In genomic region chr18:11077548-11078187, GRCh38 we compare ENCODE assay signal across 15 cellular contexts.
A peak's percentile ranks its signal among the peaks of the same experiment; 100 is the strongest.
DNase-seq lines count a peak whose midpoint lies in the region; ATAC-seq and TF ChIP-seq lines count a peak whose summit lies in the region.
"Had no signal": no experiment of that assay in that cellular context is flagged by ENCODE, and none has a peak within 500 bp of the region (broad histone marks: within the 10 kb centered on the region; RNA-seq: fewer than 3 reads in every experiment).

No MANE protein-coding gene starts in this region.

- no peaks in the 10 kb centered on the region for H3K9me3 ChIP-seq in IMR-90 (ENCODE audit: control insufficient read depth, insufficient read depth, low read length)
- H3K9me3 ChIP-seq in neuronal stem cell (replicated peaks in 1 of 2; ENCODE audit: control insufficient read depth in 2 of 2, insufficient read depth in 1 of 2, low read depth in 1 of 2, low read length in 2 of 2), result peaks cover 0 to 1% of the 10 kb centered on the region in 2 donors
- H3K9me3 ChIP-seq: BLaER1 had no signal

- H4K20me1 ChIP-seq in IMR-90 (ENCODE audit: insufficient read depth, low read length), result no peaks in the 10 kb centered on the region; the same call in 1 of the 2 replicates
- H4K20me1 ChIP-seq: BLaER1 had no signal

- H3K4me2 ChIP-seq in IMR-90 (ENCODE audit: low read depth, low read length) (no peak overlapping the region), neuronal stem cell (ENCODE audit: insufficient read depth, low read length, poor library complexity, severe bottlenecking) (no peak overlapping the region)
- H3K4me2 ChIP-seq: BLaER1 had no signal

- H3K27me3 ChIP-seq in IMR-90 (ENCODE audit: control insufficient read depth, insufficient read depth, low read length) (no peaks in the 10 kb centered on the region), neuronal stem cell (ENCODE audit: control insufficient read depth in 3 of 3, insufficient read depth in 3 of 3, low read depth in 1 of 3, low read length in 3 of 3) (peaks cover 0 to 2% (median 0%) of the 10 kb centered on the region in 3 experiments)
- H3K27me3 ChIP-seq: BLaER1 had no signal

- POLR2A ChIA-PET in IMR-90 (lab: Charles Lee; ENCODE audit: unreplicated experiment), result no interaction called here

- H3K4me3 ChIP-seq in GM12865 (ENCODE audit: low read depth, low read length) (no peak overlapping the region), IMR-90 (ENCODE audit: insufficient read depth, low read depth, low read length) (no peak overlapping the region), neuronal stem cell (ENCODE audit: low read length in 2 of 2) (peak overlapping the region in 1 of 2 donors; percentile 67)
- H3K4me3 ChIP-seq: BLaER1, GM23248 had no signal

- peak overlapping the region; percentile 78 for H3K27ac Mint-ChIP-seq in chondrocyte (ENCODE audit: unreplicated experiment)
- H3K27ac Mint-ChIP-seq in stimulated activated naive CD8-positive, alpha-beta T cell treated with anti-CD3 and anti-CD28 coated beads, Interleukin-15, amount 100 ng/mL, for 72 hours, result no peak overlapping the region
- H3K27ac Mint-ChIP-seq: CD4-positive, CD25-positive, alpha-beta regulatory T cell had no signal

- DNase-seq in GM12865 (ENCODE audit: low read depth) (peak; percentile 34), IMR-90 (no peak), chondrocyte (ENCODE audit: low spot score) (no peak), neuronal stem cell (ENCODE audit: low spot score) (no peak), DMS 273 treated with DMSO at 0.1 percent for 48 hours (lab: John Stamatoyannopoulos, UW) (no peak), middle frontal gyrus (ENCODE audit: extremely low spot score, low spot score) (no peak)
- DNase-seq in stimulated activated naive CD8-positive, alpha-beta T cell treated with anti-CD3 and anti-CD28 coated beads, Interleukin-15, amount 100 ng/mL, for 72 hours, result no peak
- DNase-seq: AML-193; Calu3; CD4-positive, CD25-positive, alpha-beta regulatory T cell; DMS79; GM23248 had no signal

- 94% methylated on average over 2 of the region's 5 CpGs; no CpG with 5 or more reads in 1 of the 2 experiments for WGBS in IMR-90 (ENCODE audit: extremely low coverage in 2 of 2, insufficient read length in 1 of 2), 2 experiments
- no CpG with 5 or more reads among the region's 5 CpGs for WGBS in neuronal stem cell (ENCODE audit: extremely low coverage in 2 of 2, insufficient read length in 2 of 2, insufficient replicate concordance in 1 of 2), 2 donors

- TF ChIP-seq POLR2A in IMR-90 (IDR thresholded peaks at IDR 0.05; ENCODE audit: low read depth, low read length), result no peak

- H3K23ac ChIP-seq in IMR-90 (ENCODE audit: low read depth, low read length) (no peak overlapping the region), neuronal stem cell (ENCODE audit: low read depth, low read length, poor library complexity) (no peak overlapping the region)

- H3K36me3 ChIP-seq in IMR-90 (ENCODE audit: control insufficient read depth, insufficient read depth, low read length), result no peaks in the 10 kb centered on the region
- H3K36me3 ChIP-seq in neuronal stem cell (replicated peaks in 1 of 2; ENCODE audit: control insufficient read depth in 2 of 2, insufficient read depth in 2 of 2, low read length in 2 of 2), result peaks cover 0 to 1% of the 10 kb centered on the region in 2 donors
- H3K36me3 ChIP-seq: BLaER1 had no signal

- peaks cover 55% of the 10 kb centered on the region for H3K4me1 Mint-ChIP-seq in chondrocyte (ENCODE audit: low read depth)
- no peaks in the 10 kb centered on the region for H3K4me1 Mint-ChIP-seq in stimulated activated naive CD8-positive, alpha-beta T cell treated with anti-CD3 and anti-CD28 coated beads, Interleukin-15, amount 100 ng/mL, for 72 hours

- H3K4ac ChIP-seq in IMR-90 (ENCODE audit: low read depth, low read length) (no peak overlapping the region), neuronal stem cell (ENCODE audit: low read length) (no peak overlapping the region)

- no peak overlapping the region for H3K18ac ChIP-seq in IMR-90 (ENCODE audit: low read depth, low read length)
- H3K18ac ChIP-seq in neuronal stem cell (ENCODE audit: low read length), result no peak overlapping the region

- H2AFZ ChIP-seq in IMR-90 (replicated peaks; ENCODE audit: low read length, poor library complexity), result no peak overlapping the region
- no peak overlapping the region for H2AFZ ChIP-seq in neuronal stem cell (ENCODE audit: low read length)
- H2AFZ ChIP-seq: GM23248 had no signal

- no peak overlapping the region for H3K27ac ChIP-seq in IMR-90 (ENCODE audit: insufficient read depth, low read length)
- H3K27ac ChIP-seq in neuronal stem cell (replicated peaks; ENCODE audit: low read length), result no peak overlapping the region
- H3K27ac ChIP-seq: 22Rv1, BLaER1, GM23248 had no signal

- no TSS peak for BruUV-seq in IMR-90 (replicated peaks; lab: Mats Ljungman, UMichigan)

- H3K14ac ChIP-seq in IMR-90 (replicated peaks; ENCODE audit: low read depth, low read length) (no peak overlapping the region), neuronal stem cell (ENCODE audit: low read length) (peak overlapping the region; percentile 89)

- in situ Hi-C loops in IMR-90 (cut with MboI; ENCODE audit: low sequenced_read_pairs), result no loop called here

- no peak for TF ChIP-seq CTCF in GM12865 (IDR thresholded peaks at IDR 0.05; ENCODE audit: insufficient read depth, low read depth, low read length, missing control alignments)
- no peak for TF ChIP-seq CTCF in IMR-90 (conservative IDR thresholded peaks at IDR 0.05; ENCODE audit: low read depth, low read length)
- TF ChIP-seq CTCF in chondrocyte (IDR thresholded peaks at IDR 0.05), result no peak

- H3K36me3 Mint-ChIP-seq in chondrocyte (ENCODE audit: low read depth), result no peaks in the 10 kb centered on the region
- H3K36me3 Mint-ChIP-seq: CD4-positive, CD25-positive, alpha-beta regulatory T cell had no signal

- no peak overlapping the region for H2BK12ac ChIP-seq in neuronal stem cell (ENCODE audit: low read length)

- H3K9me3 Mint-ChIP-seq in chondrocyte (ENCODE audit: low read depth), result no peaks in the 10 kb centered on the region
- no peaks in the 10 kb centered on the region for H3K9me3 Mint-ChIP-seq in stimulated activated naive CD8-positive, alpha-beta T cell treated with anti-CD3 and anti-CD28 coated beads, Interleukin-15, amount 100 ng/mL, for 72 hours

- H4K8ac ChIP-seq in IMR-90 (ENCODE audit: low read depth in 2 of 2, low read length in 2 of 2) (no peak overlapping the region), neuronal stem cell (ENCODE audit: low read depth, low read length) (no peak overlapping the region)

- no peaks in the 10 kb centered on the region for H3K27me3 Mint-ChIP-seq in chondrocyte (ENCODE audit: low read depth)
- H3K27me3 Mint-ChIP-seq in stimulated activated naive CD8-positive, alpha-beta T cell treated with anti-CD3 and anti-CD28 coated beads, Interleukin-15, amount 100 ng/mL, for 72 hours, result no peaks in the 10 kb centered on the region
- H3K27me3 Mint-ChIP-seq: CD4-positive, CD25-positive, alpha-beta regulatory T cell had no signal

- no peak overlapping the region for H3K56ac ChIP-seq in IMR-90 (ENCODE audit: extremely low read depth, insufficient read depth, low read length)

- H2AK5ac ChIP-seq in IMR-90 (ENCODE audit: low read depth, low read length) (no peak overlapping the region), neuronal stem cell (ENCODE audit: low read depth, low read length) (no peak overlapping the region)

- no peak overlapping the region for H3K9ac ChIP-seq in IMR-90 (ENCODE audit: low read depth, low read length)
- H3K9ac ChIP-seq in neuronal stem cell (ENCODE audit: low read depth, low read length, poor library complexity), result peak overlapping the region; percentile 44
- H3K9ac ChIP-seq: BLaER1, GM23248 had no signal

- intact Hi-C loops in IMR-90 (cut with micrococcal nuclease), result no loop called here

- H2AK9ac ChIP-seq in IMR-90 (replicated peaks; ENCODE audit: low read depth, low read length, poor library complexity), result no peak overlapping the region

- H3K4me3 Mint-ChIP-seq in chondrocyte (ENCODE audit: unreplicated experiment), result no peak overlapping the region
- no peak overlapping the region for H3K4me3 Mint-ChIP-seq in stimulated activated naive CD8-positive, alpha-beta T cell treated with anti-CD3 and anti-CD28 coated beads, Interleukin-15, amount 100 ng/mL, for 72 hours
- H3K4me3 Mint-ChIP-seq: CD4-positive, CD25-positive, alpha-beta regulatory T cell had no signal

- no peak for TF ChIP-seq RAD21 in IMR-90 (IDR thresholded peaks at IDR 0.05; ENCODE audit: low read length)

- H3K79me1 ChIP-seq in IMR-90 (ENCODE audit: low read depth in 1 of 2, low read length in 2 of 2) (no peaks in the 10 kb centered on the region), neuronal stem cell (ENCODE audit: low read depth, low read length) (no peaks in the 10 kb centered on the region)

- H2BK15ac ChIP-seq in IMR-90 (ENCODE audit: low read depth, low read length), result no peak overlapping the region
- no peak overlapping the region for H2BK15ac ChIP-seq in neuronal stem cell (ENCODE audit: low read length)

- H4K91ac ChIP-seq in IMR-90 (ENCODE audit: insufficient read depth, low read depth, low read length) (no peak overlapping the region), neuronal stem cell (ENCODE audit: low read depth, low read length, poor library complexity) (no peak overlapping the region)

- CTCF ChIA-PET in IMR-90 (lab: Yijun Ruan, JAX), result no interaction called here

- ATAC-seq in IMR-90 (ENCODE audit: low read depth), result no peak
- ATAC-seq in stimulated activated naive CD8-positive, alpha-beta T cell treated with anti-CD3 and anti-CD28 coated beads, Interleukin-15, amount 100 ng/mL, for 72 hours, result no peak
- ATAC-seq: HCT116 had no signal

- H2BK120ac ChIP-seq in IMR-90 (ENCODE audit: low read depth, low read length), result no peak overlapping the region
- no peak overlapping the region for H2BK120ac ChIP-seq in neuronal stem cell (ENCODE audit: low read depth, low read length)

- peaks cover 2% of the 10 kb centered on the region; the same call in 1 of the 2 replicates for H3K4me1 ChIP-seq in IMR-90 (ENCODE audit: control insufficient read depth, insufficient read depth, low read length)
- no peaks in the 10 kb centered on the region for H3K4me1 ChIP-seq in neuronal stem cell (ENCODE audit: control insufficient read depth in 2 of 2, insufficient read depth in 1 of 2, low read depth in 1 of 2, low read length in 2 of 2)
- H3K4me1 ChIP-seq: BLaER1 had no signal

- no peak overlapping the region for H2BK20ac ChIP-seq in IMR-90 (ENCODE audit: low read depth, low read length)

- H4K5ac ChIP-seq in IMR-90 (ENCODE audit: low read depth, low read length), result no peak overlapping the region

- peak overlapping the region; percentile 77 for H2BK5ac ChIP-seq in IMR-90 (ENCODE audit: low read depth, low read length, poor library complexity, severe bottlenecking)
- H2BK5ac ChIP-seq in neuronal stem cell (ENCODE audit: low read length), result no peak overlapping the region

- H3K9me1 ChIP-seq in IMR-90 (ENCODE audit: insufficient read depth, low read length), result peaks cover 3% of the 10 kb centered on the region; the same call in 1 of the 2 replicates

- dilution Hi-C loops in IMR-90 (cut with HindIII; ENCODE audit: low sequenced_read_pairs, unreplicated experiment), result no loop called here
